In the genomic region with DNA sequence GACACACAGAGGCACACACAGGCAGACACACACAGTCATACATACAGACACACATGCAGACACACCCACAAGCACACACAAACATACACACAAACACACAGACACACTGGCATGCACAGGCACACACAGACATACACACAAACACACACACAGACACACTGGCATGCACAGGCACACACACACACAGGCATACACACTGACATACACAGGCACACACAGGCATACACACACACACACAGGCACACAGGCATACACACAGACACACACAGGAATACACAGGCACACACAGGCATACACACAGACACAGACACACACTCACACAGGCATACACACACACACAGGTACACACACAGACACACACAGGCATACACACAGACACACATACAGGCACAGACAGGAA, we compare ENCODE assay signal across 30 cellular contexts.
"Had no signal": no experiment of that assay in that cellular context is flagged by ENCODE, and none has a peak within 500 bp of the region (broad histone marks: within the 10 kb centered on the region; RNA-seq: fewer than 3 reads in every experiment).

No MANE protein-coding gene starts in this region.

- H3K27me3 ChIP-seq: brain microvascular endothelial cell, colonic mucosa, MG63 had no signal

- H3K9me3 ChIP-seq: colonic mucosa, MG63 had no signal

- DNase-seq: activated B cell treated with CpG ODN at 0.5 μM for 24 hours; activated CD4-positive, alpha-beta memory T cell treated with anti-CD3 and anti-CD28 coated beads for 36 hours; activated CD4-positive, alpha-beta T cell treated with anti-CD3 and anti-CD28 coated beads, Interleukin-2, amount 10 ng/mL, durations not matched to agents 7 days and 5 days; activated CD8-positive, alpha-beta memory T cell treated with anti-CD3 and anti-CD28 coated beads for 24 hours; activated effector memory CD4-positive, alpha-beta T cell treated with anti-CD3 and anti-CD28 coated beads, Interleukin-2, amount 50 U/mL, for 16 hours; activated naive CD4-positive, alpha-beta T cell treated with Interleukin-2 at 50 U/mL for 16 hours; activated naive CD8-positive, alpha-beta T cell treated with anti-CD3 and anti-CD28 coated beads, Interleukin-2, amount 50 U/mL, for 24 hours; activated T-cell treated with anti-CD3 and anti-CD28 coated beads, Interleukin-2, amount 50 U/mL, for 4 hours; amniotic stem cell; brain microvascular endothelial cell; colonic mucosa; MG63; NCI-H1105; NCI-H1436; NCI-H1694 treated with DMSO at 0.1 percent for 48 hours; NCI-H2029 treated with DMSO at 0.1 percent for 48 hours; NCI-H345; NCI-H510A treated with DMSO at 0.1 percent for 48 hours; NCI-H69; NK-92 treated with Interleukin-12 subunit alpha and Interleukin-12 subunit beta, amount 100 ng/mL, for 24 hours; OCI-M1; RPMI8226; T-cell; T-helper 2 cell; T1000 had no signal

- H3K4me1 ChIP-seq: colonic mucosa had no signal

- FAIRE-seq: TTC549 had no signal

- H3K27ac ChIP-seq: brain microvascular endothelial cell, colonic mucosa, SK-N-MC had no signal

- H3K4me3 ChIP-seq: colonic mucosa, MG63, SK-N-MC had no signal

- H3K36me3 ChIP-seq: brain microvascular endothelial cell, colonic mucosa, MG63 had no signal

- ATAC-seq: activated naive CD4-positive, alpha-beta T cell treated with anti-CD3 and anti-CD28 coated beads, Interleukin-2, amount 50 U/mL, for 72 hours; activated naive CD8-positive, alpha-beta T cell treated with anti-CD3 and anti-CD28 coated beads, Interleukin-2, amount 50 U/mL, for 24 hours; activated T-cell treated with anti-CD3 and anti-CD28 coated beads, Interleukin-2, amount 50 U/mL, for 4 hours; Panc1; Right ventricle myocardium inferior; T-cell had no signal
